11 cellular contexts compared by ENCODE assay signal in genomic region chr5:157324237-157324636, GRCh38. TPM values are rescaled to one million over a fixed set of nuclear protein-coding genes. Genes with fewer than 3 reads are reported as not detected.
DNase-seq lines count a peak whose midpoint lies in the region; ATAC-seq and TF ChIP-seq lines count a peak whose summit lies in the region.
"Had no signal": no experiment of that assay in that cellular context is flagged by ENCODE, and none has a peak within 500 bp of the region (broad histone marks: within the 10 kb centered on the region; RNA-seq: fewer than 3 reads in every experiment).

No MANE protein-coding gene starts in this region.

- no peaks in the 10 kb centered on the region for H3K36me3 ChIP-seq in adipocyte (ENCODE audit: control insufficient read depth, insufficient read depth, low read length, severe bottlenecking)

- no peaks in the 10 kb centered on the region for H3K4me1 ChIP-seq in adipocyte (ENCODE audit: control insufficient read depth, insufficient read depth, low read length)

- H3K27me3 ChIP-seq in adipocyte (replicated peaks; ENCODE audit: control insufficient read depth, insufficient read depth, low read length) (no peaks in the 10 kb centered on the region), dorsolateral prefrontal cortex (no peaks in the 10 kb centered on the region)
- H3K27me3 ChIP-seq: tibial nerve had no signal

- ATAC-seq in memory B cell (ENCODE audit: low read depth) (no peak), GM18502 (IDR thresholded peaks at IDR 0.05; ENCODE audit: poor library complexity, unreplicated experiment) (no peak)

- peak; percentile 35 for TF ChIP-seq CTCF in GM13977 (IDR thresholded peaks at IDR 0.05; ENCODE audit: extremely low read depth, insufficient read depth, missing control alignments)
- peak in 8 of 56 donors; percentile 11 to 42 (median 18) for TF ChIP-seq CTCF in dorsolateral prefrontal cortex (IDR thresholded peaks at IDR 0.05 in 54 of 56, conservative IDR thresholded peaks at IDR 0.05 in 2 of 56; ENCODE audit: low read depth in 1 of 56, partially characterized antibody in 56 of 56)

- intact Hi-C loops in dorsolateral prefrontal cortex (cut with DNase I) = no loop called here

- peaks cover 43% of the 10 kb centered on the region for H3K36me3 Mint-ChIP-seq in memory B cell

- H3K9ac ChIP-seq in adipocyte (ENCODE audit: low read length) = no peak overlapping the region

- H3K4me1 Mint-ChIP-seq in memory B cell = peaks cover 5% of the 10 kb centered on the region

- H3K9me3 Mint-ChIP-seq in memory B cell = no peaks in the 10 kb centered on the region
- H3K9me3 Mint-ChIP-seq: naive B cell had no signal

- no peaks in the 10 kb centered on the region for H3K9me3 ChIP-seq in adipocyte (ENCODE audit: control insufficient read depth, low read length)
- H3K9me3 ChIP-seq: tibial nerve had no signal

- H3K27me3 Mint-ChIP-seq in memory B cell = no peaks in the 10 kb centered on the region
- H3K27me3 Mint-ChIP-seq: naive B cell had no signal

- peak overlapping the region; percentile 45 for H3K27ac Mint-ChIP-seq in memory B cell

- H3K4me3 Mint-ChIP-seq in memory B cell = no peak overlapping the region

- in situ Hi-C loops in GM13977 (cut with MboI; ENCODE audit: low pct_unique_long_range_greater_than_20kb, low sequenced_read_pairs, unreplicated experiment) = no loop called here

- H3K27ac ChIP-seq in dorsolateral prefrontal cortex = no peak overlapping the region
- H3K27ac ChIP-seq: tibial nerve had no signal

- H3K4me3 ChIP-seq in adipocyte (ENCODE audit: low read length) (no peak overlapping the region), dorsolateral prefrontal cortex (no peak overlapping the region)
- H3K4me3 ChIP-seq: tibial nerve had no signal

- DNase-seq in DMS53 (lab: John Stamatoyannopoulos, UW) (peak; percentile 24), DMS53 treated with DMSO at 0.1 percent for 48 hours (lab: John Stamatoyannopoulos, UW; ENCODE audit: unreplicated experiment) (no peak), GM13977 (ENCODE audit: low spot score) (no peak), adipocyte (ENCODE audit: low read depth) (peak; percentile 2), memory B cell (ENCODE audit: low spot score in 2 of 2) (no peak), dorsolateral prefrontal cortex (no peak), middle frontal gyrus (ENCODE audit: extremely low spot score, low spot score) (no peak)
- DNase-seq: naive B cell, NCI-H524 had no signal

RNA-seq across cellular contexts. Expression of gene CYFIP2, which starts 58.3 kb away (rescaled TPM):
- total RNA-seq in dorsolateral prefrontal cortex = 100 to 1,000 TPM; 150 to 487 (median 373) TPM

Comparison
In these comparisons a context has a peak if more than half of its experiments do, and no peak if none do; other contexts are left out.
1. DNase-seq: peak in DMS53 (single experiment) and adipocyte (single experiment); none in DMS53 treated with DMSO at 0.1 percent for 48 hours (single experiment), GM13977 (single experiment), memory B cell (0 of 2), dorsolateral prefrontal cortex (0 of 10) and middle frontal gyrus (single experiment).